Comparison of ENCODE assay signal across 1 cellular context in genomic region chr17:82825540-82826124, GRCh38.
TF ChIP-seq lines count a peak whose summit lies in the region.

No MANE protein-coding gene starts in this region.

TF ChIP-seq in IMR-90, 13 proteins besides CTCF, POLR2A, EP300 and RAD21:
- TF ChIP-seq FOS (IDR thresholded peaks at IDR 0.05; ENCODE audit: low read depth, low read length) = no peak
- no peak for TF ChIP-seq MAZ (IDR thresholded peaks at IDR 0.05; ENCODE audit: borderline replicate concordance, low read depth, low read length)
- TF ChIP-seq CEBPB (IDR thresholded peaks at IDR 0.05; ENCODE audit: low read depth, low read length) = peak; percentile 72
- no peak for TF ChIP-seq BHLHE40 (IDR thresholded peaks at IDR 0.05; ENCODE audit: low read depth, low read length)
